ENCODE assay signal across 19 cellular contexts in genomic region chr9:114057161-114057560, GRCh38. TPM values are rescaled to one million over a fixed set of nuclear protein-coding genes. Genes with fewer than 3 reads are reported as not detected.
DNase-seq lines count a peak whose midpoint lies in the region; ATAC-seq, FAIRE-seq and TF ChIP-seq lines count a peak whose summit lies in the region.
"Had no signal": no experiment of that assay in that cellular context is flagged by ENCODE, and none has a peak within 500 bp of the region (broad histone marks: within the 10 kb centered on the region; RNA-seq: fewer than 3 reads in every experiment).

No MANE protein-coding gene starts in this region.

- POLR2A ChIA-PET in WTC11 (lab: Charles Lee), result no interaction called here
- POLR2A ChIA-PET in HepG2 (lab: Yijun Ruan, JAX), result interaction anchor here (4.0 to 5.3 kb wide), 2 partner anchors 20 to 24 kb away, joined by 28 to 52 read pairs; partner anchors contain the start of gene AMBP

- H3K9me3 ChIP-seq in BE2C (no peaks in the 10 kb centered on the region), HepG2 (ENCODE audit: low read length) (no peaks in the 10 kb centered on the region), spleen (no peaks in the 10 kb centered on the region)
- H3K9me3 ChIP-seq: A549 had no signal

- no peak for TF ChIP-seq RAD21 in HepG2 (CRISPR knock-in tag; IDR thresholded peaks at IDR 0.05)

- DNase-seq in BE2C (peak; percentile 1), WTC11 (ENCODE audit: low spot score) (no peak), HepG2 (ENCODE audit: low spot score) (no peak), spleen (peak; percentile 43), NK-92 (lab: John Stamatoyannopoulos, UW; ENCODE audit: unreplicated experiment) (no peak), immature natural killer cell (no peak)
- DNase-seq: GOT3, KBM-7, NCI-H1930, NCI-H226, NCI-H524, PC-9, SIG-M5 had no signal

- H3K4me3 Mint-ChIP-seq in WTC11, result no peak overlapping the region
- H3K4me3 Mint-ChIP-seq in immature natural killer cell, result no peak overlapping the region

- no CpG with 5 or more reads among the region's 4 CpGs for WGBS in HepG2 (ENCODE audit: low lambda C conversion rate)
- 64 to 90% (median 77%) methylated on average over 4 of the region's 4 CpGs for WGBS in spleen, 5 donors

- peaks cover 28% of the 10 kb centered on the region for H4K20me1 ChIP-seq in HepG2 (ENCODE audit: insufficient read depth, low read length)

- H3K4me1 ChIP-seq in BE2C (peaks cover 4% of the 10 kb centered on the region), HepG2 (ENCODE audit: insufficient read depth, low read length) (peaks cover 40% of the 10 kb centered on the region), spleen (peaks cover 0 to 10% (median 0%) of the 10 kb centered on the region in 6 donors)
- H3K4me1 ChIP-seq: A549 had no signal

- H3K27me3 Mint-ChIP-seq in WTC11 (ENCODE audit: low read depth) (no peaks in the 10 kb centered on the region; the same call in 1 of the 2 replicates), immature natural killer cell (ENCODE audit: low read depth in 3 of 3) (peaks cover 1 to 3% (median 2%) of the 10 kb centered on the region in 3 donors)

- H3K36me3 ChIP-seq in BE2C (peaks cover 7% of the 10 kb centered on the region), HepG2 (replicated peaks in 1 of 2; ENCODE audit: control insufficient read depth in 1 of 2, insufficient read depth in 2 of 2, low read length in 2 of 2) (peaks cover 10 to 23% of the 10 kb centered on the region in 2 experiments), spleen (peaks cover 0 to 15% (median 0%) of the 10 kb centered on the region in 6 donors)

- TF ChIP-seq CTCF in BE2C (IDR thresholded peaks at IDR 0.05; ENCODE audit: low read depth, low read length) (no peak), WTC11 (IDR thresholded peaks at IDR 0.05) (no peak), HepG2 (CRISPR knock-in tag; IDR thresholded peaks at IDR 0.05) (no peak), spleen (IDR thresholded peaks at IDR 0.05 in 8 of 11, conservative IDR thresholded peaks at IDR 0.05 in 3 of 11) (no peak)

- no peaks in the 10 kb centered on the region for H3K9me3 Mint-ChIP-seq in WTC11
- no peaks in the 10 kb centered on the region for H3K9me3 Mint-ChIP-seq in immature natural killer cell

- H3K4me1 Mint-ChIP-seq in WTC11, result 0 out of 2 replicates have a peak, but pooled peaks cover 3% of the 10 kb centered on the region
- H3K4me1 Mint-ChIP-seq in immature natural killer cell, result no peaks in the 10 kb centered on the region

- H3K4me2 ChIP-seq in HepG2 (ENCODE audit: low read depth, low read length), result no peak overlapping the region
- H3K4me2 ChIP-seq: A549, PC-9 had no signal

- H2AFZ ChIP-seq in HepG2 (ENCODE audit: low read length), result no peak overlapping the region
- H2AFZ ChIP-seq: PC-9 had no signal

- in situ Hi-C loops in HepG2 (cut with HindIII; ENCODE audit: extremely low pct_ligation_motif_present, low pct_unique_long_range_greater_than_20kb), result no loop called here

- no peak overlapping the region for H3K9ac ChIP-seq in HepG2 (ENCODE audit: insufficient read depth, low read depth, low read length)

- intact Hi-C loops in HepG2 (cut with micrococcal nuclease; ENCODE audit: unreplicated experiment), result no loop called here
- intact Hi-C loops in spleen (cut with DNase I; ENCODE audit: low total_unique reads), result no loop called here

- no TSS peak for BruUV-seq in HepG2 (replicated peaks; lab: Mats Ljungman, UMichigan)

- H3K27ac Mint-ChIP-seq in WTC11 (peak overlapping the region; percentile 69; the same call in 1 of the 2 replicates), immature natural killer cell (peak overlapping the region in 1 of 6 donors; percentile 36)

- peaks cover 1% of the 10 kb centered on the region; the same call in 1 of the 2 replicates for H3K36me3 Mint-ChIP-seq in WTC11
- H3K36me3 Mint-ChIP-seq in immature natural killer cell, result peaks cover 0 to 9% (median 4%) of the 10 kb centered on the region in 3 donors

- H3K27ac ChIP-seq in HepG2 (ENCODE audit: extremely low read length, insufficient read depth, low read length) (no peak overlapping the region), spleen (no peak overlapping the region)
- H3K27ac ChIP-seq: A549, C4-2B, PC-9, RWPE1 had no signal

- TF ChIP-seq POLR2A in HepG2 (IDR thresholded peaks at IDR 0.05; ENCODE audit: insufficient read depth in 1 of 2, low read depth in 2 of 2, low read length in 2 of 2), result no peak
- TF ChIP-seq POLR2A in spleen (IDR thresholded peaks at IDR 0.05), result no peak

- no peaks in the 10 kb centered on the region for H3K79me2 ChIP-seq in HepG2 (ENCODE audit: insufficient read depth, low read length)

- no peaks in the 10 kb centered on the region for H3K27me3 ChIP-seq in BE2C
- peaks cover 0 to 2% of the 10 kb centered on the region in 2 experiments; a peak in 2 of 5 replicates for H3K27me3 ChIP-seq in HepG2 (ENCODE audit: control insufficient read depth in 1 of 2, insufficient read depth in 2 of 2, low read length in 2 of 2)
- no peaks in the 10 kb centered on the region for H3K27me3 ChIP-seq in spleen (replicated peaks in 1 of 7)

- ATAC-seq in WTC11 (no peak), HepG2 (peak; percentile 13), GM21825 (IDR thresholded peaks at IDR 0.05; ENCODE audit: unreplicated experiment) (no peak)
- ATAC-seq: A549 had no signal

- CTCF ChIA-PET in WTC11 (lab: Charles Lee), result interaction anchor here (0.6 kb wide), 1 partner anchor 143 kb away, joined by 3 read pairs; no protein-coding TSS in a partner anchor
- CTCF ChIA-PET in HepG2 (lab: Yijun Ruan, JAX; ENCODE audit: low intra/inter-chr PET ratio, low total read pairs), result no interaction called here

- no peak for TF ChIP-seq EP300 in HepG2 (IDR thresholded peaks at IDR 0.05; ENCODE audit: low read depth in 2 of 2, low read length in 2 of 2)
- TF ChIP-seq EP300 in HepG2 (CRISPR knock-in tag; IDR thresholded peaks at IDR 0.05; ENCODE audit: borderline replicate concordance), result no peak

- no peak for FAIRE-seq in HepG2 (lab: Jason Lieb, UNC)
- FAIRE-seq: A549, D721Med, GM12891 had no signal

- H3K4me3 ChIP-seq in BE2C (ENCODE audit: low read depth, low read length) (no peak overlapping the region), HepG2 (replicated peaks in 1 of 3; ENCODE audit: insufficient read depth in 1 of 3, low read depth in 2 of 3, low read length in 3 of 3) (no peak overlapping the region), spleen (no peak overlapping the region)
- H3K4me3 ChIP-seq: A549, PC-9 had no signal

RNA-seq across cellular contexts. Expression of gene AMBP, which starts 20.9 kb away (rescaled TPM):
- polyA plus RNA-seq in BE2C (2012; ENCODE audit: insufficient read depth, insufficient read length, low read depth), result 0.56 TPM
- total RNA-seq in WTC11 (2021) (3.3 to 3.6 TPM (median 3.5 TPM) in 3 replicates), HepG2 (2016; rRNA removed; fragmentation: Illumina TruSeq; extraction: Trizol) (612 and 1,510 TPM in 2 replicates), spleen (1 to 10 TPM in 1 of 7 donors, not detected in 6; 1.6 TPM)
- total RNA-seq in HepG2 (2016; cell fraction: cytosol; rRNA removed; fragmentation: Illumina TruSeq; extraction: Trizol; ENCODE audit: low read depth), result 264 and 266 TPM in 2 replicates
- total RNA-seq in HepG2 (2016; cell fraction: insoluble cytoplasmic fraction; rRNA removed; fragmentation: Illumina TruSeq; extraction: Trizol), result 610 and 1,558 TPM in 2 replicates
- total RNA-seq in HepG2 (2016; cell fraction: membrane; rRNA removed; fragmentation: Illumina TruSeq; extraction: Trizol), result 284 and 296 TPM in 2 replicates
- total RNA-seq in HepG2 (2016; cell fraction: nucleus; rRNA removed; fragmentation: Illumina TruSeq; extraction: Trizol), result 1,103 and 1,244 TPM in 2 replicates
- polyA plus RNA-seq in HepG2 (2011; rRNA removed) (2,580 and 3,919 TPM in 2 replicates), spleen (under 1 TPM in 2 of 3 donors, not detected in 1; 0.09 to 0.12 TPM), immature natural killer cell (not detected)
- 3,676 and 4,547 TPM in 2 replicates for polyA plus RNA-seq in HepG2 (2011; cell fraction: cytosol; rRNA removed)
- 1,589 and 2,063 TPM in 2 replicates for polyA plus RNA-seq in HepG2 (2011; cell fraction: nucleus; rRNA removed)
- 2,894 and 3,165 TPM in 2 replicates for polyA plus RNA-seq in HepG2 (2012)
- polyA plus RNA-seq in HepG2 (2016; cell fraction: cytosol; fragmentation: Illumina TruSeq; extraction: Trizol; ENCODE audit: low read depth), result 305 and 334 TPM in 2 replicates
- polyA plus RNA-seq in HepG2 (2016; cell fraction: insoluble cytoplasmic fraction; fragmentation: Illumina TruSeq; extraction: Trizol; ENCODE audit: low read depth), result 674 and 676 TPM in 2 replicates
- polyA plus RNA-seq in HepG2 (2016; cell fraction: membrane; fragmentation: Illumina TruSeq; extraction: Trizol; ENCODE audit: low read depth), result 279 and 293 TPM in 2 replicates
- polyA plus RNA-seq in HepG2 (2016; cell fraction: nucleus; fragmentation: Illumina TruSeq; extraction: Trizol; ENCODE audit: insufficient read depth, low read depth), result 2,037 and 2,236 TPM in 2 replicates
- polyA minus RNA-seq in HepG2 (2011; rRNA and poly(A)+ RNA removed; ENCODE audit: low replicate concordance), result 0.72 and 924 TPM in 2 replicates
- polyA minus RNA-seq in HepG2 (2011; cell fraction: cytosol; rRNA and poly(A)+ RNA removed), result 612 and 1,026 TPM in 2 replicates
- 323 and 565 TPM in 2 replicates for polyA minus RNA-seq in HepG2 (2011; cell fraction: nucleus; rRNA and poly(A)+ RNA removed)
- total RNA-seq: PC-9 had no signal

RNA-seq across cellular contexts. Expression of gene KIF12, which starts 41.9 kb away (rescaled TPM):
- polyA plus RNA-seq in BE2C (2012; ENCODE audit: insufficient read depth, insufficient read length, low read depth), result not detected
- total RNA-seq in WTC11 (2021) (3.0 to 4.0 TPM (median 3.1 TPM) in 3 replicates), HepG2 (2016; rRNA removed; fragmentation: Illumina TruSeq; extraction: Trizol) (0.81 and 1.8 TPM in 2 replicates), spleen (1 to 10 TPM in 2 of 7 donors, not detected in 5; 1.0 to 1.5 TPM)
- total RNA-seq in HepG2 (2016; cell fraction: cytosol; rRNA removed; fragmentation: Illumina TruSeq; extraction: Trizol; ENCODE audit: low read depth), result 0.61 and 1.1 TPM in 2 replicates
- 0.94 and 1.8 TPM in 2 replicates for total RNA-seq in HepG2 (2016; cell fraction: insoluble cytoplasmic fraction; rRNA removed; fragmentation: Illumina TruSeq; extraction: Trizol)
- 0.19 and 0.38 TPM in 2 replicates for total RNA-seq in HepG2 (2016; cell fraction: membrane; rRNA removed; fragmentation: Illumina TruSeq; extraction: Trizol)
- 2.7 and 3.5 TPM in 2 replicates for total RNA-seq in HepG2 (2016; cell fraction: nucleus; rRNA removed; fragmentation: Illumina TruSeq; extraction: Trizol)
- polyA plus RNA-seq in HepG2 (2011; rRNA removed) (12.5 and 14.8 TPM in 2 replicates), spleen (under 1 TPM; 0.20 to 0.26 (median 0.23) TPM), immature natural killer cell (not detected)
- 1.6 and 3.1 TPM in 2 replicates for polyA plus RNA-seq in HepG2 (2011; cell fraction: cytosol; rRNA removed)
- polyA plus RNA-seq in HepG2 (2011; cell fraction: nucleus; rRNA removed), result 155 and 222 TPM in 2 replicates
- polyA plus RNA-seq in HepG2 (2012), result 6.2 and 7.2 TPM in 2 replicates
- polyA plus RNA-seq in HepG2 (2016; cell fraction: cytosol; fragmentation: Illumina TruSeq; extraction: Trizol; ENCODE audit: low read depth), result 0.14 and 0.26 TPM in 2 replicates
- polyA plus RNA-seq in HepG2 (2016; cell fraction: insoluble cytoplasmic fraction; fragmentation: Illumina TruSeq; extraction: Trizol; ENCODE audit: low read depth), result 0.92 and 0.93 TPM in 2 replicates
- 0.17 TPM in 1 of 2 replicates, not detected in the other for polyA plus RNA-seq in HepG2 (2016; cell fraction: membrane; fragmentation: Illumina TruSeq; extraction: Trizol; ENCODE audit: low read depth)
- 8.0 and 11.0 TPM in 2 replicates for polyA plus RNA-seq in HepG2 (2016; cell fraction: nucleus; fragmentation: Illumina TruSeq; extraction: Trizol; ENCODE audit: insufficient read depth, low read depth)
- polyA minus RNA-seq in HepG2 (2011; rRNA and poly(A)+ RNA removed; ENCODE audit: low replicate concordance), result 6.7 TPM in 1 of 2 replicates, not detected in the other
- polyA minus RNA-seq in HepG2 (2011; cell fraction: cytosol; rRNA and poly(A)+ RNA removed), result 1.1 and 1.3 TPM in 2 replicates
- 11.6 and 13.7 TPM in 2 replicates for polyA minus RNA-seq in HepG2 (2011; cell fraction: nucleus; rRNA and poly(A)+ RNA removed)
- total RNA-seq: PC-9 had no signal

Comparison
In these comparisons a context has a peak if more than half of its experiments do, and no peak if none do; other contexts are left out.
1. DNase-seq: peak in BE2C (single experiment) and spleen (single experiment); none in WTC11 (single experiment), HepG2 (single experiment), NK-92 (single experiment) and immature natural killer cell (0 of 3).
2. RNA of gene AMBP, which starts 20.9 kb away (total RNA-seq): 264 to 1,558 TPM in HepG2; 3.3 to 3.6 TPM in WTC11 and 1.6 TPM in spleen; every median in the first group is over 10 times any median in the second.